1 cellular context compared by ENCODE assay signal in the genomic region with DNA sequence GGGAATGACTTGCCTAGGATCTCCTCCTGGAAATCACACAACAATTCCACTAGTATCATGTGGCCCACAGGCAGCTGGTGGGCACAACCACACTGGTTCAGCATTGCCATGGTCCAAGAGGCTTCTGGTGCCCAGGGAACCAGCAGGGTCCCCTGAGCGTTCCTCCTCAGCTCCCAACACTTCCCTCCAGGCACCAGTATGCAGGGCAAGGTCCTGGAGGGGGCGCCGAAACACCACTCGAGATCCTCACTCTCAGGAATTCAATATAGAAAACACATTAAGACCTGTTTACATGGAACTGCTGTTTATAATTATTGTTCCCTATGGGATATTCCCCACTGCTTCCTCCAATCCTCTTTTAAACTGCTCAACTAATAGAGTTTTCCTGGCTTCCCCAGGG.
TF ChIP-seq lines count a peak whose summit lies in the region.

No MANE protein-coding gene starts in this region.

TF ChIP-seq in Ishikawa, 13 proteins besides CTCF, POLR2A, EP300 and RAD21 (continued from another document):
- TF ChIP-seq, protein P1, sequence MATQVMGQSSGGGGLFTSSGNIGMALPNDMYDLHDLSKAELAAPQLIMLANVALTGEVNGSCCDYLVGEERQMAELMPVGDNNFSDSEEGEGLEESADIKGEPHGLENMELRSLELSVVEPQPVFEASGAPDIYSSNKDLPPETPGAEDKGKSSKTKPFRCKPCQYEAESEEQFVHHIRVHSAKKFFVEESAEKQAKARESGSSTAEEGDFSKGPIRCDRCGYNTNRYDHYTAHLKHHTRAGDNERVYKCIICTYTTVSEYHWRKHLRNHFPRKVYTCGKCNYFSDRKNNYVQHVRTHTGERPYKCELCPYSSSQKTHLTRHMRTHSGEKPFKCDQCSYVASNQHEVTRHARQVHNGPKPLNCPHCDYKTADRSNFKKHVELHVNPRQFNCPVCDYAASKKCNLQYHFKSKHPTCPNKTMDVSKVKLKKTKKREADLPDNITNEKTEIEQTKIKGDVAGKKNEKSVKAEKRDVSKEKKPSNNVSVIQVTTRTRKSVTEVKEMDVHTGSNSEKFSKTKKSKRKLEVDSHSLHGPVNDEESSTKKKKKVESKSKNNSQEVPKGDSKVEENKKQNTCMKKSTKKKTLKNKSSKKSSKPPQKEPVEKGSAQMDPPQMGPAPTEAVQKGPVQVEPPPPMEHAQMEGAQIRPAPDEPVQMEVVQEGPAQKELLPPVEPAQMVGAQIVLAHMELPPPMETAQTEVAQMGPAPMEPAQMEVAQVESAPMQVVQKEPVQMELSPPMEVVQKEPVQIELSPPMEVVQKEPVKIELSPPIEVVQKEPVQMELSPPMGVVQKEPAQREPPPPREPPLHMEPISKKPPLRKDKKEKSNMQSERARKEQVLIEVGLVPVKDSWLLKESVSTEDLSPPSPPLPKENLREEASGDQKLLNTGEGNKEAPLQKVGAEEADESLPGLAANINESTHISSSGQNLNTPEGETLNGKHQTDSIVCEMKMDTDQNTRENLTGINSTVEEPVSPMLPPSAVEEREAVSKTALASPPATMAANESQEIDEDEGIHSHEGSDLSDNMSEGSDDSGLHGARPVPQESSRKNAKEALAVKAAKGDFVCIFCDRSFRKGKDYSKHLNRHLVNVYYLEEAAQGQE (IDR thresholded peaks at IDR 0.05; ENCODE audit: low read depth), result no peak
- TF ChIP-seq TCF12 (IDR thresholded peaks at IDR 0.05; ENCODE audit: low read depth), result no peak
- no peak for TF ChIP-seq NFIC (IDR thresholded peaks at IDR 0.05)
- TF ChIP-seq, protein P2, sequence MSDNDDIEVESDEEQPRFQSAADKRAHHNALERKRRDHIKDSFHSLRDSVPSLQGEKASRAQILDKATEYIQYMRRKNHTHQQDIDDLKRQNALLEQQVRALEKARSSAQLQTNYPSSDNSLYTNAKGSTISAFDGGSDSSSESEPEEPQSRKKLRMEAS (IDR thresholded peaks at IDR 0.05), result no peak
